In genomic region chr15:89243691-89244511, GRCh38 we compare ENCODE assay signal across 8 cellular contexts. TPM values are rescaled to one million over a fixed set of nuclear protein-coding genes. Genes with fewer than 3 reads are reported as not detected.
A peak's percentile ranks its signal among the peaks of the same experiment; 100 is the strongest.
DNase-seq lines count a peak whose midpoint lies in the region; ATAC-seq and TF ChIP-seq lines count a peak whose summit lies in the region.

Gene FANCI, plus strand, starts transcription at chr15:89243979. Its CDS starts 3,669 bp downstream, at chr15:89247648.

- peak within 1 kb of the TSS; percentile 11 to 61 (median 44) for H3K4me3 ChIP-seq in thyroid gland (replicated peaks in 1 of 3)

- intact Hi-C loops in thyroid gland (cut with DNase I), result loop anchor here (10.0 kb wide), 1 partner anchor 349 kb away; the partner anchor contains the start of gene HAPLN3

- H3K27ac Mint-ChIP-seq in activated naive CD4-positive, alpha-beta T cell treated with anti-CD3 and anti-CD28 coated beads, Interleukin-2, amount 50 U/mL, for 72 hours, result peak within 1 kb of the TSS; percentile 93 to 96
- H3K27ac Mint-ChIP-seq in glutamatergic neuron (ENCODE audit: unreplicated experiment) (peak within 1 kb of the TSS; percentile 41), osteocyte (ENCODE audit: unreplicated experiment) (peak within 1 kb of the TSS; percentile 75)

- peaks cover 36 to 44% of the 10 kb centered on the region in 2 donors for H3K36me3 Mint-ChIP-seq in activated naive CD4-positive, alpha-beta T cell treated with anti-CD3 and anti-CD28 coated beads, Interleukin-2, amount 50 U/mL, for 72 hours
- H3K36me3 Mint-ChIP-seq in glutamatergic neuron (ENCODE audit: unreplicated experiment) (peaks cover 4% of the 10 kb centered on the region), osteocyte (ENCODE audit: unreplicated experiment) (no peaks in the 10 kb centered on the region)

- no peaks in the 10 kb centered on the region for H3K36me3 ChIP-seq in thyroid gland

- H3K4me1 ChIP-seq in thyroid gland, result peaks cover 8% of the 10 kb centered on the region in 2 donors

- peak within 1 kb of the TSS; percentile 96 for H3K4me3 Mint-ChIP-seq in glutamatergic neuron (ENCODE audit: unreplicated experiment)
- peak within 1 kb of the TSS; percentile 88 for H3K4me3 Mint-ChIP-seq in osteocyte (ENCODE audit: unreplicated experiment)

- TF ChIP-seq POLR2A in GM10847 (IDR thresholded peaks at IDR 0.05; ENCODE audit: extremely low read depth, insufficient read length) (peak; percentile 48), thyroid gland (IDR thresholded peaks at IDR 0.05) (peak in 1 of 2 donors; percentile 55)

- H3K27ac ChIP-seq in thyroid gland, result no peak within 1 kb of the TSS

- H3K4me1 Mint-ChIP-seq in glutamatergic neuron (ENCODE audit: low read depth, unreplicated experiment) (peaks cover 7% of the 10 kb centered on the region), osteocyte (ENCODE audit: unreplicated experiment) (peaks cover 23% of the 10 kb centered on the region)

- peak; percentile 86 for DNase-seq in NCI-H1092 (lab: John Stamatoyannopoulos, UW)
- peak; percentile 96 to 97 for DNase-seq in activated naive CD4-positive, alpha-beta T cell treated with anti-CD3 and anti-CD28 coated beads, Interleukin-2, amount 50 U/mL, for 72 hours (ENCODE audit: low spot score in 2 of 2)
- DNase-seq in glutamatergic neuron, result peak; percentile 98
- DNase-seq in osteocyte (ENCODE audit: extremely low spot score, unreplicated experiment), result peak; percentile 97
- DNase-seq in thyroid gland, result peak; percentile 96 to 98

- peak; percentile 95 for ATAC-seq in HG02610 (IDR thresholded peaks at IDR 0.05; ENCODE audit: unreplicated experiment)
- peak; percentile 97 for ATAC-seq in SK-N-SH treated with all-trans-retinoic acid at 6 μM for 48 hours
- peak; percentile 96 to 97 for ATAC-seq in activated naive CD4-positive, alpha-beta T cell treated with anti-CD3 and anti-CD28 coated beads, Interleukin-2, amount 50 U/mL, for 72 hours

- no peaks in the 10 kb centered on the region for H3K9me3 ChIP-seq in thyroid gland

- H3K9me3 Mint-ChIP-seq in activated naive CD4-positive, alpha-beta T cell treated with anti-CD3 and anti-CD28 coated beads, Interleukin-2, amount 50 U/mL, for 72 hours, result peaks cover 0 to 4% of the 10 kb centered on the region in 2 donors
- H3K9me3 Mint-ChIP-seq in glutamatergic neuron (ENCODE audit: unreplicated experiment), result peaks cover 2% of the 10 kb centered on the region
- no peaks in the 10 kb centered on the region for H3K9me3 Mint-ChIP-seq in osteocyte (ENCODE audit: unreplicated experiment)

- H3K27me3 Mint-ChIP-seq in glutamatergic neuron (ENCODE audit: unreplicated experiment) (peaks cover 6% of the 10 kb centered on the region), osteocyte (ENCODE audit: unreplicated experiment) (peaks cover 8% of the 10 kb centered on the region)

- H3K27me3 ChIP-seq in thyroid gland, result no peaks in the 10 kb centered on the region

- TF ChIP-seq CTCF in glutamatergic neuron (IDR thresholded peaks at IDR 0.05; ENCODE audit: partially characterized antibody, unreplicated experiment) (peak; percentile 51), osteocyte (IDR thresholded peaks at IDR 0.05) (peak; percentile 63), thyroid gland (IDR thresholded peaks at IDR 0.05) (peak in 5 of 6 experiments; percentile 29 to 53 (median 38))

- 0% methylated on average over 28 to 40 of the region's 66 CpGs for WGBS in thyroid gland, 2 donors

TF ChIP-seq in SK-N-SH treated with all-trans-retinoic acid at 6 μM for 48 hours, 23 proteins besides CTCF, POLR2A, EP300 and RAD21:
- TF ChIP-seq TOX (CRISPR knock-in tag; IDR thresholded peaks at IDR 0.05; ENCODE audit: borderline replicate concordance) (no peak), ZFP30 (CRISPR knock-in tag; IDR thresholded peaks at IDR 0.05) (no peak), PPARA (CRISPR knock-in tag; IDR thresholded peaks at IDR 0.05; ENCODE audit: borderline replicate concordance) (no peak), TCF4 (CRISPR knock-in tag; IDR thresholded peaks at IDR 0.05; ENCODE audit: borderline replicate concordance) (no peak), SNAI2 (CRISPR knock-in tag; IDR thresholded peaks at IDR 0.05) (no peak), RARB (CRISPR knock-in tag; IDR thresholded peaks at IDR 0.05) (no peak), ZNF70 (CRISPR knock-in tag; IDR thresholded peaks at IDR 0.05) (no peak), ARNTL (CRISPR knock-in tag; IDR thresholded peaks at IDR 0.05; ENCODE audit: borderline replicate concordance, low read depth) (no peak), BACH2 (CRISPR knock-in tag; IDR thresholded peaks at IDR 0.05; ENCODE audit: borderline replicate concordance) (no peak), ESRRG (CRISPR knock-in tag; IDR thresholded peaks at IDR 0.05) (no peak)
TF ChIP-seq in SK-N-SH treated with all-trans-retinoic acid at 6 μM for 48 hours: peak in this region for 0.

RNA-seq across cellular contexts. Expression of gene FANCI, which starts in this region (rescaled TPM):
- 100 to 1,000 TPM; 255 to 290 TPM for total RNA-seq in activated naive CD4-positive, alpha-beta T cell treated with anti-CD3 and anti-CD28 coated beads, Interleukin-2, amount 50 U/mL, for 72 hours
- 15.8 TPM for total RNA-seq in glutamatergic neuron (ENCODE audit: unreplicated experiment)
- 11.3 and 14.9 TPM in 2 replicates for total RNA-seq in osteocyte
- 1 to 10 TPM in 3 of 4 donors, under 1 TPM in 1; 0.67 to 1.8 (median 1.5) TPM for total RNA-seq in thyroid gland

Comparison
In these comparisons a context has a peak if more than half of its experiments do, and no peak if none do; other contexts are left out.
1. RNA of gene FANCI (total RNA-seq): 255 to 290 TPM in activated naive CD4-positive, alpha-beta T cell treated with anti-CD3 and anti-CD28 coated beads, Interleukin-2, amount 50 U/mL, for 72 hours; 15.8 TPM in glutamatergic neuron (single experiment), 11.3 to 14.9 TPM in osteocyte and 0.67 to 1.8 TPM in thyroid gland; every median in the first group is over 10 times any median in the second.
2. H3K27ac Mint-ChIP-seq: peak in every context shown above with its lines; median percentile 94 in activated naive CD4-positive, alpha-beta T cell treated with anti-CD3 and anti-CD28 coated beads, Interleukin-2, amount 50 U/mL, for 72 hours; 75 in osteocyte; 41 in glutamatergic neuron.
3. Peak in every context shown above with its lines, with median percentiles within 50 percentile points of each other: ATAC-seq, DNase-seq and CTCF ChIP-seq.